Comparison of ENCODE assay signal across 15 cellular contexts in the genomic region with DNA sequence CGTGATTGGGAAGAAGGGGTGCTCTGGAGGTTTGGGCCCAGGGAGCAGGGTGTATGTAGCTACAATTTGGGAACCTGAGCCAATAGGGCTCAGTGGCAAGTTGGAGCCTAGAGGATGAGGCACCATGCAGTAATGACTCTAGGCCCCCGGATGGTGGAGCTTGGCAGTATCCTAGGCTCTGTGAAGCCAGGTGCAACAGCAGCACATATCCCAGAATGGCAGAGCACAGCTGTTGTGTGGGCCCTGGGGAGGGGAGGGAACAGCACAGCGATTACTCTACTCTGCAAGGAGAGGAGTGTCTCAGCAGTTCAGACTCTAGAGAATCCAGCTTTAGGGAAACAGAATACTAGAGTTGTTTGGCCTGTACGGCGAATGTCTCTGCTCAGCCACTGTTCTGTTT. TPM values are rescaled to one million over a fixed set of nuclear protein-coding genes. Genes with fewer than 3 reads are reported as not detected.
A peak's percentile ranks its signal among the peaks of the same experiment; 100 is the strongest.
DNase-seq lines count a peak whose midpoint lies in the region; ATAC-seq and TF ChIP-seq lines count a peak whose summit lies in the region.
"Had no signal": no experiment of that assay in that cellular context is flagged by ENCODE, and none has a peak within 500 bp of the region (broad histone marks: within the 10 kb centered on the region; RNA-seq: fewer than 3 reads in every experiment).

No MANE protein-coding gene starts in this region.

- H3K9ac ChIP-seq in skeletal muscle tissue (ENCODE audit: low read depth in 1 of 3, low read length in 3 of 3) = peak overlapping the region in 1 of 3 donors; percentile 4

- POLR2A ChIA-PET in HEK293 (lab: Yijun Ruan, JAX) = no interaction called here

- H3K9me3 ChIP-seq in HEK293 (ENCODE audit: control insufficient read depth, insufficient read depth, low read depth, low read length) = no peaks in the 10 kb centered on the region
- no peaks in the 10 kb centered on the region for H3K9me3 ChIP-seq in skeletal muscle tissue (ENCODE audit: control insufficient read depth in 3 of 3, low read length in 3 of 3)
- H3K9me3 ChIP-seq: esophagus squamous epithelium had no signal

- no peak for ATAC-seq in GM19467 (IDR thresholded peaks at IDR 0.05; ENCODE audit: unreplicated experiment)

- H3K36me3 ChIP-seq in HEK293 (ENCODE audit: control insufficient read depth in 2 of 2, insufficient read depth in 1 of 2, low read length in 2 of 2) (peaks cover 9 to 26% of the 10 kb centered on the region in 2 experiments; a peak in 2 of 3 replicates), skeletal muscle tissue (ENCODE audit: control insufficient read depth in 3 of 3, insufficient read depth in 3 of 3, low read length in 3 of 3) (peaks cover 0 to 2% (median 2%) of the 10 kb centered on the region in 3 donors)

- no peak for TF ChIP-seq CTCF in HEK293 (tag by site-specific recombination; IDR thresholded peaks at IDR 0.05)

- H3K27ac ChIP-seq in HEK293 (ENCODE audit: extremely low read depth, low read depth, low read length) (0 out of 2 replicates have a peak overlapping the region, but pooled peaks have one; percentile 6), skeletal muscle tissue (ENCODE audit: low read depth, low read length) (peak overlapping the region; percentile 14)
- H3K27ac ChIP-seq: esophagus squamous epithelium had no signal

- H3K4me3 ChIP-seq in HEK293 (ENCODE audit: low read depth, low read length) (no peak overlapping the region), skeletal muscle tissue (ENCODE audit: low read length in 3 of 3) (no peak overlapping the region)
- H3K4me3 ChIP-seq: esophagus squamous epithelium, MG63 had no signal

- DNase-seq in SHP77 (lab: John Stamatoyannopoulos, UW) = peak; percentile 34 to 37
- peak; percentile 21 to 51 for DNase-seq in hippocampal formation (lab: John Stamatoyannopoulos, UW)
- no peak for DNase-seq in stimulated activated CD4-positive, alpha-beta T cell treated with anti-CD3 and anti-CD28 coated beads, Interleukin-4, amount 100 ng/mL, for 1 hour
- no peak for DNase-seq in cerebellum (ENCODE audit: low spot score)
- DNase-seq: activated CD4-positive, alpha-beta T cell treated with anti-CD3 and anti-CD28 coated beads, Interleukin-2, amount 50 U/mL, for 4 hours; activated naive CD4-positive, alpha-beta T cell treated with anti-CD3 and anti-CD28 coated beads, Interleukin-2, amount 10 ng/mL, durations not matched to agents 7 days and 5 days; activated T-cell treated with anti-CD3 and anti-CD28 coated beads for 4 hours; Calu3; esophagus squamous epithelium; MG63; NCI-H2029 treated with DMSO at 0.1 percent for 48 hours had no signal

- no peaks in the 10 kb centered on the region for H3K27me3 ChIP-seq in skeletal muscle tissue (ENCODE audit: control insufficient read depth in 3 of 3, insufficient read depth in 3 of 3, low read length in 3 of 3)
- H3K27me3 ChIP-seq: esophagus squamous epithelium, MG63 had no signal

- CTCF ChIA-PET in HEK293 (lab: Yijun Ruan, JAX) = interaction anchor here (0.7 kb wide), 2 partner anchors 21 to 29 kb away, joined by 3 read pairs; no protein-coding TSS in a partner anchor

- H3K4me1 ChIP-seq in HEK293 (ENCODE audit: control insufficient read depth, insufficient read depth, low read length) (peaks cover 3% of the 10 kb centered on the region), skeletal muscle tissue (ENCODE audit: control insufficient read depth in 3 of 3, insufficient read depth in 3 of 3, low read length in 3 of 3) (peaks cover 18 to 37% (median 24%) of the 10 kb centered on the region in 3 donors)

TF ChIP-seq in HEK293, 187 proteins besides CTCF, POLR2A, EP300 and RAD21:
- TF ChIP-seq ZNF777 (tag by site-specific recombination; IDR thresholded peaks at IDR 0.05; ENCODE audit: borderline replicate concordance) (no peak), YY2 (tag by site-specific recombination; IDR thresholded peaks at IDR 0.05) (no peak), MYNN (tag by site-specific recombination; IDR thresholded peaks at IDR 0.05; ENCODE audit: borderline replicate concordance) (no peak), ZNF341 (tag by site-specific recombination; IDR thresholded peaks at IDR 0.05; ENCODE audit: low read depth) (peak; percentile 38; the same call in 1 of the 2 replicates), ZNF121 (tag by site-specific recombination; IDR thresholded peaks at IDR 0.05) (no peak), PRDM1 (tag by site-specific recombination; IDR thresholded peaks at IDR 0.05) (no peak), ZNF600 (tag by site-specific recombination; IDR thresholded peaks at IDR 0.05) (0 out of 2 replicates have a peak, but pooled peaks have one; percentile 20)
TF ChIP-seq in HEK293: peak in this region for 2.

RNA-seq across cellular contexts. Expression of a gene that starts 56.1 kb away (rescaled TPM):
- 0.52 TPM for total RNA-seq in skeletal muscle tissue
- 39.1 TPM for total RNA-seq in cerebellum
- total RNA-seq: Calu3, G401 had no signal

Comparison
In these comparisons a context has a peak if more than half of its experiments do, and no peak if none do; other contexts are left out.
1. DNase-seq: peak in SHP77 (2 of 2) and hippocampal formation (2 of 2); none in stimulated activated CD4-positive, alpha-beta T cell treated with anti-CD3 and anti-CD28 coated beads, Interleukin-4, amount 100 ng/mL, for 1 hour (single experiment) and cerebellum (single experiment).
2. RNA of a gene that starts 56.1 kb away (total RNA-seq): 39.1 TPM in cerebellum (single experiment); 0.52 TPM in skeletal muscle tissue (single experiment); every median in the first group is over 10 times any median in the second.